ENCODE assay signal across 25 cellular contexts in the genomic region with DNA sequence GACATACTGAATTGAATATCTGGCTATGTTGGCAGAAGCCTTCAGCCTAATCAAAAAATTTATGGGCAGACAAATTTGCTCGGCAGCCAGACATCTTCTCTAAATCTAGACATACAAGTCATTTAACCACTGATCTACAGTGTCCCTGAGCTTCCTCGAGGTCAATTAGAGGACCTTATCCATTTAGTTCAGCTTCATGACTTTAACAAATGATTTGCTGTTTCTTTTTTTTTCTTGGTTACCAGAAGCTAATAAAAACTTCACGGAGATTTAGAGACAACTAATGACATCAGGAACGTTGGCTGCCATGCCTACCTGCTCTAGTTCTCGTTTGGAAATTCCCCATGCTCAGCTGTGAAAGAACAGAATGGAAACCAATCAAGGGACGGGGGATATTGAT.
DNase-seq lines count a peak whose midpoint lies in the region; ATAC-seq and TF ChIP-seq lines count a peak whose summit lies in the region.
"Had no signal": no experiment of that assay in that cellular context is flagged by ENCODE, and none has a peak within 500 bp of the region (broad histone marks: within the 10 kb centered on the region; RNA-seq: fewer than 3 reads in every experiment).

No MANE protein-coding gene starts in this region.

- H3K4me3 ChIP-seq in OCI-LY3 (ENCODE audit: low read length) = peak overlapping the region; percentile 50
- no peak overlapping the region for H3K4me3 ChIP-seq in uterus
- H3K4me3 ChIP-seq: GM23248, PC-9, SJCRH30 had no signal

- H3K4me2 ChIP-seq in OCI-LY3 (ENCODE audit: low read length) = peak overlapping the region; percentile 57
- H3K4me2 ChIP-seq: PC-9 had no signal

- no peak for ATAC-seq in stimulated activated naive CD8-positive, alpha-beta T cell treated with anti-CD3 and anti-CD28 coated beads, Interleukin-15, Interleukin-2, amounts not matched to agents 100 U/mL and 50 U/mL, for 24 hours
- ATAC-seq in activated CD4-positive, CD25-positive, alpha-beta regulatory T cell treated with anti-CD3 and anti-CD28 coated beads, Interleukin-2, amount 50 U/mL, for 24 hours = no peak
- ATAC-seq: Right ventricle myocardium inferior had no signal

- H3K9ac ChIP-seq in OCI-LY3 (ENCODE audit: low read length) = no peak overlapping the region; the same call in 1 of the 2 replicates
- H3K9ac ChIP-seq: GM23248 had no signal

- H2AFZ ChIP-seq in OCI-LY3 (ENCODE audit: low read depth, low read length) = peak overlapping the region; percentile 51
- H2AFZ ChIP-seq: GM23248, PC-9 had no signal

- intact Hi-C loops in uterus (cut with DNase I; ENCODE audit: low total_unique reads) = no loop called here

- no peaks in the 10 kb centered on the region for H3K79me2 ChIP-seq in OCI-LY3 (ENCODE audit: low read length)

- in situ Hi-C loops in Caki2 (cut with HindIII; ENCODE audit: low pct_unique_long_range_greater_than_20kb, low sequenced_read_pairs) = no loop called here

- DNase-seq in Caki2 (ENCODE audit: low read depth) (peak; percentile 20), left kidney (ENCODE audit: low read depth, low spot score) (peak; percentile 74), uterus (no peak), NCI-H524 treated with DMSO at 0.1 percent for 48 hours (lab: John Stamatoyannopoulos, UW) (no peak)
- DNase-seq in stimulated activated naive CD8-positive, alpha-beta T cell treated with anti-CD3 and anti-CD28 coated beads, Interleukin-15, Interleukin-2, amounts not matched to agents 100 U/mL and 50 U/mL, for 24 hours = no peak
- DNase-seq: Calu3; CD8-positive, alpha-beta memory T cell; DMS79 treated with DMSO at 0.1 percent for 48 hours; GM23248; H7; Karpas-422; MV-4-11; NCI-H1105; NCI-H1436 treated with DMSO at 0.1 percent for 48 hours; NCI-H1930; NCI-H2107; NCI-H524; NCI-H774; PC-9 had no signal

- H3K9me3 ChIP-seq in OCI-LY3 (ENCODE audit: insufficient read depth, low read length) = no peaks in the 10 kb centered on the region
- H3K9me3 ChIP-seq in uterus = no peaks in the 10 kb centered on the region
- H3K9me3 ChIP-seq: SJCRH30 had no signal

- no peak for TF ChIP-seq POLR2A in uterus (IDR thresholded peaks at IDR 0.05)

- TF ChIP-seq CTCF in OCI-LY3 (IDR thresholded peaks at IDR 0.05; ENCODE audit: low read depth, low read length) (no peak), uterus (IDR thresholded peaks at IDR 0.05) (no peak)

- no peaks in the 10 kb centered on the region for H3K36me3 ChIP-seq in OCI-LY3 (replicated peaks; ENCODE audit: low read depth, low read length)
- no peaks in the 10 kb centered on the region for H3K36me3 ChIP-seq in uterus
- H3K36me3 ChIP-seq: SJCRH30 had no signal

- no peaks in the 10 kb centered on the region for H4K20me1 ChIP-seq in OCI-LY3 (ENCODE audit: insufficient read depth, low read length)

- H3K4me1 ChIP-seq in OCI-LY3 (ENCODE audit: low read length) = peaks cover 23% of the 10 kb centered on the region
- peaks cover 3 to 5% of the 10 kb centered on the region in 2 donors for H3K4me1 ChIP-seq in uterus
- H3K4me1 ChIP-seq: SJCRH30 had no signal

- H3K27me3 ChIP-seq in OCI-LY3 (ENCODE audit: low read depth, low read length) (peaks cover 28% of the 10 kb centered on the region), uterus (no peaks in the 10 kb centered on the region)
- H3K27me3 ChIP-seq: SJCRH30 had no signal

- H3K27ac ChIP-seq in OCI-LY3 (ENCODE audit: low read length) = no peak overlapping the region
- peak overlapping the region; percentile 20 to 39 for H3K27ac ChIP-seq in uterus
- H3K27ac ChIP-seq: C4-2B, GM23248, HL-60, PC-9, SJCRH30 had no signal

Comparison
In these comparisons a context has a peak if more than half of its experiments do, and no peak if none do; other contexts are left out.
1. DNase-seq: peak in Caki2 (single experiment) and left kidney (single experiment); none in uterus (0 of 2), NCI-H524 treated with DMSO at 0.1 percent for 48 hours (single experiment) and stimulated activated naive CD8-positive, alpha-beta T cell treated with anti-CD3 and anti-CD28 coated beads, Interleukin-15, Interleukin-2, amounts not matched to agents 100 U/mL and 50 U/mL, for 24 hours (single experiment).